In genomic region chr2:133836691-133837090, GRCh38 we compare ENCODE assay signal across 1 cellular context.
TF ChIP-seq lines count a peak whose summit lies in the region.

No MANE protein-coding gene starts in this region.

TF ChIP-seq in IMR-90, 13 proteins besides CTCF, POLR2A, EP300 and RAD21 (continued from another document):
- TF ChIP-seq USF2 (IDR thresholded peaks at IDR 0.05; ENCODE audit: low read depth, low read length) (no peak), CHD1 (IDR thresholded peaks at IDR 0.05; ENCODE audit: low read depth, low read length) (no peak)
TF ChIP-seq in IMR-90: peak in this region for 0.
